11 cellular contexts compared by ENCODE assay signal in the genomic region with DNA sequence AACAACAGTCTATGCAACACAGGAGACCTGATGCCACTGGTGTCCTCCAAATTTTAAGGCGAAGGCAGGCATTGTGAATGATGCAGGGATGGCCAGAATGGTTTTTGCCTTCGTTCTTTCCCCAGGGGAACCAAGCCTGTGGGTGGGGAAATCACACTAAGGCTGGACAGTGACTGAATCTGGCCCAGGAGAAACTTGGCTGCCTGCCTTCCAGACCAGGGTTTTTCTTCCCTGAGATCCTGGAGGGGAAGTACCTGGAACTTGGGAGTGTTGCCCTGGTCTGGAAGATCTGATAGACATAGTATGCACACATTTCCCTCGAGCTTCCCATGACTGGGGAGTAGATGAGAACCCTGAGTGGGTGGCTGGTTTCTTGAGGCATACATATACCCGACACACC. TPM values are rescaled to one million over a fixed set of nuclear protein-coding genes. Genes with fewer than 3 reads are reported as not detected.
DNase-seq lines count a peak whose midpoint lies in the region; ATAC-seq, FAIRE-seq and TF ChIP-seq lines count a peak whose summit lies in the region.
"Had no signal": no experiment of that assay in that cellular context is flagged by ENCODE, and none has a peak within 500 bp of the region (broad histone marks: within the 10 kb centered on the region; RNA-seq: fewer than 3 reads in every experiment).

No MANE protein-coding gene starts in this region.

- DNase-seq in GM23248 = peak; percentile 75
- no peak for DNase-seq in K562 (ENCODE audit: extremely low read depth in 1 of 4, low spot score in 3 of 4)
- peak; percentile 53 for DNase-seq in kidney tubule cell (ENCODE audit: low spot score)
- no peak for DNase-seq in immature natural killer cell
- no peak for DNase-seq in GM10266 (ENCODE audit: extremely low spot score)
- DNase-seq: activated B cell treated with CpG ODN at 0.5 μM for 24 hours, NCI-H1436 had no signal

- no peak overlapping the region for H3K4me3 Mint-ChIP-seq in immature natural killer cell
- H3K4me3 Mint-ChIP-seq: activated B cell treated with CpG ODN at 0.5 μM for 24 hours had no signal

- H3K4me1 Mint-ChIP-seq in immature natural killer cell = peaks cover 35 to 48% of the 10 kb centered on the region in 2 donors

- in situ Hi-C loops in GM23248 (cut with MboI) (no loop called here), K562 (cut with MboI) (no loop called here)

- POLR2A ChIA-PET in K562 (lab: Yijun Ruan, JAX) = interaction anchor here (0.6 to 2.6 kb wide), 7 partner anchors 9 to 117 kb away, joined by 3 to 13 read pairs (median 4); a partner anchor contains a TSS

- H3K9ac ChIP-seq in GM23248 = peak overlapping the region; percentile 68
- peak overlapping the region; percentile 33 to 87; a peak in 3 of 4 replicates for H3K9ac ChIP-seq in K562 (ENCODE audit: insufficient read depth in 1 of 2, low read depth in 2 of 2, low read length in 2 of 2)

- H3K27me3 Mint-ChIP-seq in immature natural killer cell (ENCODE audit: low read depth in 3 of 3) = peaks cover 8 to 10% (median 9%) of the 10 kb centered on the region in 3 donors
- H3K27me3 Mint-ChIP-seq: activated B cell treated with CpG ODN at 0.5 μM for 24 hours had no signal

- H4K20me1 ChIP-seq in GM23248 (ENCODE audit: insufficient read depth) (no peaks in the 10 kb centered on the region), K562 (replicated peaks; ENCODE audit: control insufficient read depth, insufficient read depth, low read length) (no peaks in the 10 kb centered on the region)

- no peak for ATAC-seq in K562
- no peak for ATAC-seq in HG03469 (IDR thresholded peaks at IDR 0.05; ENCODE audit: unreplicated experiment)
- ATAC-seq in GM18870 (IDR thresholded peaks at IDR 0.05; ENCODE audit: unreplicated experiment) = no peak

- no peaks in the 10 kb centered on the region for H3K9me3 Mint-ChIP-seq in immature natural killer cell
- H3K9me3 Mint-ChIP-seq: activated B cell treated with CpG ODN at 0.5 μM for 24 hours had no signal

- 36 to 37% methylated on average over 4 of the region's 4 CpGs for WGBS in GM23248 (ENCODE audit: low coverage in 1 of 2, low lambda C conversion rate in 2 of 2, missing lambda C conversion rate in 2 of 2), 2 experiments
- 30% methylated on average over 3 of the region's 4 CpGs for WGBS in K562 (ENCODE audit: insufficient coverage, low coverage, missing lambda C conversion rate)

- H3K27me3 ChIP-seq in GM23248 (replicated peaks; ENCODE audit: insufficient read depth) (no peaks in the 10 kb centered on the region), K562 (ENCODE audit: control insufficient read depth in 2 of 2, insufficient read depth in 2 of 2, low read length in 2 of 2) (no peaks in the 10 kb centered on the region)

- TSS peak; percentile 94 for BruUV-seq in K562 (replicated peaks; lab: Mats Ljungman, UMichigan)

- peaks cover 18% of the 10 kb centered on the region; the same call in 1 of the 2 replicates for H3F3A ChIP-seq in GM23248 (ENCODE audit: insufficient read depth)

- TF ChIP-seq POLR2A in K562 (conservative IDR thresholded peaks at IDR 0.05) = no peak

- CTCF ChIA-PET in K562 (lab: Yijun Ruan, JAX; ENCODE audit: low intra/inter-chr PET ratio) = no interaction called here

- H3K9me2 ChIP-seq in GM23248 (ENCODE audit: insufficient read depth) = no peaks in the 10 kb centered on the region

- H3K9me3 ChIP-seq in GM23248 (ENCODE audit: low read depth) (no peaks in the 10 kb centered on the region), K562 (replicated peaks; ENCODE audit: control insufficient read depth, insufficient read depth, low read depth, low read length) (no peaks in the 10 kb centered on the region)

- peaks cover 7% of the 10 kb centered on the region for H3K9me1 ChIP-seq in K562 (ENCODE audit: control insufficient read depth, insufficient read depth, low read length)

- H3K4me2 ChIP-seq in GM23248 (ENCODE audit: unreplicated experiment) (peak overlapping the region; percentile 92), K562 (ENCODE audit: insufficient read depth, low read length) (peak overlapping the region; percentile 98)

- peak overlapping the region; percentile 74 for H2AFZ ChIP-seq in GM23248
- no peak overlapping the region for H2AFZ ChIP-seq in K562 (ENCODE audit: low read depth, low read length)

- peaks cover 15% of the 10 kb centered on the region for H3K79me2 ChIP-seq in GM23248 (ENCODE audit: insufficient read depth)
- peaks cover 21% of the 10 kb centered on the region for H3K79me2 ChIP-seq in K562 (ENCODE audit: control insufficient read depth, insufficient read depth, low read length)

- peak overlapping the region; percentile 82 for H3K27ac ChIP-seq in GM23248
- H3K27ac ChIP-seq in K562 (ENCODE audit: extremely low read depth, low read depth, low read length) = peak overlapping the region; percentile 72
- H3K27ac ChIP-seq in skin epidermis = peak overlapping the region in 19 of 21 experiments; percentile 29 to 89 (median 74)

- TF ChIP-seq RAD21 in K562 (CRISPR knock-in tag; conservative IDR thresholded peaks at IDR 0.05 in 1 of 2, IDR thresholded peaks at IDR 0.05 in 1 of 2) = no peak

- FAIRE-seq in K562 (lab: Jason Lieb, UNC) = no peak
- FAIRE-seq: colon had no signal

- H3K36me3 ChIP-seq in GM23248 (ENCODE audit: low read depth) (no peaks in the 10 kb centered on the region), K562 (ENCODE audit: control insufficient read depth, insufficient read depth, low read length) (peaks cover 27% of the 10 kb centered on the region; the same call in 2 of the 3 replicates)

- H3K36me3 Mint-ChIP-seq in immature natural killer cell = peaks cover 9 to 14% (median 13%) of the 10 kb centered on the region in 3 donors

- intact Hi-C loops in K562 (cut with micrococcal nuclease) = no loop called here

- H3K4me1 ChIP-seq in GM23248 (ENCODE audit: insufficient read depth) (peaks cover 51% of the 10 kb centered on the region), K562 (replicated peaks in 1 of 2; ENCODE audit: control insufficient read depth in 2 of 2, insufficient read depth in 2 of 2, low read length in 2 of 2) (peaks cover 41 to 60% of the 10 kb centered on the region in 2 experiments)

- no peak for TF ChIP-seq EP300 in K562 (IDR thresholded peaks at IDR 0.05; ENCODE audit: low read length)

- no peak overlapping the region for H3K27ac Mint-ChIP-seq in immature natural killer cell
- H3K27ac Mint-ChIP-seq: activated B cell treated with CpG ODN at 0.5 μM for 24 hours had no signal

- TF ChIP-seq CTCF in K562 (IDR thresholded peaks at IDR 0.05 in 2 of 3, conservative IDR thresholded peaks at IDR 0.05 in 1 of 3; ENCODE audit: insufficient read depth in 2 of 3, low read depth in 1 of 3, low read length in 3 of 3) = no peak
- TF ChIP-seq CTCF in GM10266 (IDR thresholded peaks at IDR 0.05; ENCODE audit: control insufficient read depth, insufficient read depth, low read depth, missing control alignments) = no peak

- H3K4me3 ChIP-seq in GM23248 = peak overlapping the region; percentile 67
- H3K4me3 ChIP-seq in K562 = peak overlapping the region; percentile 34
- peak overlapping the region in 3 of 7 experiments; percentile 15 to 39 (median 25) for H3K4me3 ChIP-seq in skin epidermis

RNA-seq across cellular contexts. Expression of a gene that starts 0.7 kb away (rescaled TPM):
- 50.7 and 52.3 TPM in 2 replicates for total RNA-seq in GM23248 (2014; rRNA removed; shearing (Covaris generic))
- polyA plus RNA-seq in GM23248 (2016; fragmentation: Nextera tagmentation; extraction: Ambion mirVana) = 44.0 and 44.1 TPM in 2 replicates
- total RNA-seq in K562 (2011; cell fraction: chromatin; rRNA removed; ENCODE audit: low replicate concordance) = 11.2 and 20.6 TPM in 2 replicates
- total RNA-seq in K562 (2011; cell fraction: nucleolus; rRNA removed) = 14.7 and 17.2 TPM in 2 replicates
- total RNA-seq in K562 (2011; cell fraction: nucleoplasm; rRNA removed) = 14.7 and 19.7 TPM in 2 replicates
- total RNA-seq in K562 (2014; rRNA removed) = 2.1 and 3.1 TPM in 2 replicates
- 1.7 and 2.0 TPM in 2 replicates for total RNA-seq in K562 (2014; rRNA removed; fragmentation: Illumina TruSeq; extraction: Trizol)
- total RNA-seq in K562 (2015; rRNA removed; fragmentation: Illumina TruSeq; extraction: Trizol) = 1.7 and 3.1 TPM in 2 replicates
- 4.0 and 4.3 TPM in 2 replicates for total RNA-seq in K562 (2021)
- 4.3 and 5.6 TPM in 2 replicates for polyA plus RNA-seq in K562 (2011; rRNA removed)
- 4.4 and 8.1 TPM in 2 replicates for polyA plus RNA-seq in K562 (2011; cell fraction: cytosol; rRNA removed)
- polyA plus RNA-seq in K562 (2011; cell fraction: nucleus; rRNA removed) = 25.1 and 38.5 TPM in 2 replicates
- 3.8 and 9.7 TPM in 2 replicates for polyA plus RNA-seq in K562 (2012)
- polyA plus RNA-seq in K562 (2014; fragmentation: Illumina TruSeq; extraction: Trizol) = 2.5 and 2.8 TPM in 2 replicates
- under 1 TPM; 0.11 to 0.36 TPM for polyA plus RNA-seq in K562 (2014; fragmentation: Nextera tagmentation; extraction: Ambion mirVana)
- 5.8 and 5.9 TPM in 2 replicates for polyA plus RNA-seq in K562 (2014; rRNA removed)
- polyA minus RNA-seq in K562 (2011; rRNA and poly(A)+ RNA removed) = 1.5 and 1.9 TPM in 2 replicates
- 1.5 and 2.3 TPM in 2 replicates for polyA minus RNA-seq in K562 (2011; cell fraction: cytosol; rRNA and poly(A)+ RNA removed)
- polyA minus RNA-seq in K562 (2011; cell fraction: nucleus; rRNA and poly(A)+ RNA removed) = 5.5 and 7.6 TPM in 2 replicates
- 10 to 100 TPM in 1 of 3 donors, 1 to 10 TPM in 2; 2.9 to 14.0 (median 5.0) TPM for polyA plus RNA-seq in immature natural killer cell

RNA-seq across cellular contexts. Expression of a gene that starts 4.8 kb away (rescaled TPM):
- 22.4 and 25.5 TPM in 2 replicates for total RNA-seq in GM23248 (2014; rRNA removed; shearing (Covaris generic))
- polyA plus RNA-seq in GM23248 (2016; fragmentation: Nextera tagmentation; extraction: Ambion mirVana) (28.5 and 29.1 TPM in 2 replicates), K562 (2011; rRNA removed) (12.7 and 22.5 TPM in 2 replicates), K562 (2014; fragmentation: Illumina TruSeq; extraction: Trizol) (17.0 TPM in 2 replicates), K562 (2014; fragmentation: Nextera tagmentation; extraction: Ambion mirVana) (10 to 100 TPM; 15.0 to 29.2 TPM), K562 (2014; rRNA removed) (21.1 and 21.6 TPM in 2 replicates), immature natural killer cell (10 to 100 TPM; 43.7 to 61.2 (median 47.3) TPM)
- total RNA-seq in K562 (2011; cell fraction: chromatin; rRNA removed; ENCODE audit: low replicate concordance) = 86.9 and 193 TPM in 2 replicates
- total RNA-seq in K562 (2011; cell fraction: nucleolus; rRNA removed) = 111 and 114 TPM in 2 replicates
- 82.7 and 90.3 TPM in 2 replicates for total RNA-seq in K562 (2011; cell fraction: nucleoplasm; rRNA removed)
- total RNA-seq in K562 (2014; rRNA removed) (15.6 and 16.6 TPM in 2 replicates), K562 (2014; rRNA removed; fragmentation: Illumina TruSeq; extraction: Trizol) (4.4 and 7.3 TPM in 2 replicates), K562 (2015; rRNA removed; fragmentation: Illumina TruSeq; extraction: Trizol) (10.5 and 11.8 TPM in 2 replicates), K562 (2021) (19.9 and 21.3 TPM in 2 replicates)
- polyA plus RNA-seq in K562 (2011; cell fraction: cytosol; rRNA removed) = 10.5 and 11.7 TPM in 2 replicates
- polyA plus RNA-seq in K562 (2011; cell fraction: nucleus; rRNA removed) = 210 and 215 TPM in 2 replicates
- polyA plus RNA-seq in K562 (2012) = 20.1 and 41.7 TPM in 2 replicates
- polyA minus RNA-seq in K562 (2011; rRNA and poly(A)+ RNA removed) = 7.2 and 9.1 TPM in 2 replicates
- 3.7 and 6.9 TPM in 2 replicates for polyA minus RNA-seq in K562 (2011; cell fraction: cytosol; rRNA and poly(A)+ RNA removed)
- 51.7 and 65.9 TPM in 2 replicates for polyA minus RNA-seq in K562 (2011; cell fraction: nucleus; rRNA and poly(A)+ RNA removed)

RNA-seq across cellular contexts. Expression of a gene that starts 11.2 kb away (rescaled TPM):
- not detected in 2 replicates for total RNA-seq in GM23248 (2014; rRNA removed; shearing (Covaris generic))
- polyA plus RNA-seq in GM23248 (2016; fragmentation: Nextera tagmentation; extraction: Ambion mirVana) = 0.48 and 0.50 TPM in 2 replicates
- 0.69 TPM in 1 of 2 replicates, not detected in the other for total RNA-seq in K562 (2011; cell fraction: chromatin; rRNA removed; ENCODE audit: low replicate concordance)
- not detected in 2 replicates for total RNA-seq in K562 (2011; cell fraction: nucleolus; rRNA removed)
- total RNA-seq in K562 (2011; cell fraction: nucleoplasm; rRNA removed) = not detected in 2 replicates
- 0.49 TPM in 1 of 2 replicates, not detected in the other for total RNA-seq in K562 (2014; rRNA removed)
- total RNA-seq in K562 (2014; rRNA removed; fragmentation: Illumina TruSeq; extraction: Trizol) = not detected in 2 replicates
- total RNA-seq in K562 (2015; rRNA removed; fragmentation: Illumina TruSeq; extraction: Trizol) = not detected in 2 replicates
- total RNA-seq in K562 (2021) = 0.20 TPM in 1 of 2 replicates, not detected in the other
- polyA plus RNA-seq in K562 (2011; rRNA removed) = 0.30 TPM in 1 of 2 replicates, not detected in the other
- polyA plus RNA-seq in K562 (2011; cell fraction: cytosol; rRNA removed) = 0.27 TPM in 1 of 2 replicates, not detected in the other
- 0.26 and 0.39 TPM in 2 replicates for polyA plus RNA-seq in K562 (2011; cell fraction: nucleus; rRNA removed)
- polyA plus RNA-seq in K562 (2012) = 0.54 and 0.62 TPM in 2 replicates
- 0.34 TPM in 1 of 2 replicates, not detected in the other for polyA plus RNA-seq in K562 (2014; fragmentation: Illumina TruSeq; extraction: Trizol)
- polyA plus RNA-seq in K562 (2014; fragmentation: Nextera tagmentation; extraction: Ambion mirVana) = under 1 TPM in 1 of 2 experiments, not detected in 1; 0.10 TPM
- polyA plus RNA-seq in K562 (2014; rRNA removed) = 0.30 and 0.53 TPM in 2 replicates
- polyA minus RNA-seq in K562 (2011; rRNA and poly(A)+ RNA removed) = not detected in 2 replicates
- polyA minus RNA-seq in K562 (2011; cell fraction: cytosol; rRNA and poly(A)+ RNA removed) = not detected in 2 replicates
- not detected in 2 replicates for polyA minus RNA-seq in K562 (2011; cell fraction: nucleus; rRNA and poly(A)+ RNA removed)
- polyA plus RNA-seq in immature natural killer cell = not detected
- total RNA-seq: activated B cell treated with CpG ODN at 0.5 μM for 24 hours had no signal

RNA-seq across cellular contexts. Expression of a gene that starts 13.7 kb away (rescaled TPM):
- total RNA-seq in GM23248 (2014; rRNA removed; shearing (Covaris generic)) = 138 and 148 TPM in 2 replicates
- polyA plus RNA-seq in GM23248 (2016; fragmentation: Nextera tagmentation; extraction: Ambion mirVana) (142 and 147 TPM in 2 replicates), K562 (2011; rRNA removed) (22.1 and 35.2 TPM in 2 replicates), K562 (2014; fragmentation: Illumina TruSeq; extraction: Trizol) (75.2 and 80.0 TPM in 2 replicates), K562 (2014; fragmentation: Nextera tagmentation; extraction: Ambion mirVana) (10 to 100 TPM in 1 of 2 experiments, 1 to 10 TPM in 1; 6.9 to 16.4 TPM), K562 (2014; rRNA removed) (56.6 and 57.5 TPM in 2 replicates), immature natural killer cell (100 to 1,000 TPM in 1 of 3 donors, 10 to 100 TPM in 2; 75.8 to 135 (median 85.2) TPM)
- 21.4 and 50.2 TPM in 2 replicates for total RNA-seq in K562 (2011; cell fraction: chromatin; rRNA removed; ENCODE audit: low replicate concordance)
- total RNA-seq in K562 (2011; cell fraction: nucleolus; rRNA removed) = 73.4 and 78.2 TPM in 2 replicates
- total RNA-seq in K562 (2011; cell fraction: nucleoplasm; rRNA removed) = 74.2 and 94.8 TPM in 2 replicates
- total RNA-seq in K562 (2014; rRNA removed) (43.0 and 57.5 TPM in 2 replicates), K562 (2014; rRNA removed; fragmentation: Illumina TruSeq; extraction: Trizol) (31.4 and 33.5 TPM in 2 replicates), K562 (2015; rRNA removed; fragmentation: Illumina TruSeq; extraction: Trizol) (29.9 and 31.2 TPM in 2 replicates), K562 (2021) (50.4 and 55.8 TPM in 2 replicates)
- 27.7 and 82.4 TPM in 2 replicates for polyA plus RNA-seq in K562 (2011; cell fraction: cytosol; rRNA removed)
- polyA plus RNA-seq in K562 (2011; cell fraction: nucleus; rRNA removed) = 21.6 and 54.1 TPM in 2 replicates
- 38.6 and 45.7 TPM in 2 replicates for polyA plus RNA-seq in K562 (2012)
- 11.8 and 22.6 TPM in 2 replicates for polyA minus RNA-seq in K562 (2011; rRNA and poly(A)+ RNA removed)
- 19.7 and 24.0 TPM in 2 replicates for polyA minus RNA-seq in K562 (2011; cell fraction: cytosol; rRNA and poly(A)+ RNA removed)
- 16.7 and 20.7 TPM in 2 replicates for polyA minus RNA-seq in K562 (2011; cell fraction: nucleus; rRNA and poly(A)+ RNA removed)

RNA-seq across cellular contexts. Expression of a gene that starts 22.4 kb away (rescaled TPM):
- 0.11 and 0.38 TPM in 2 replicates for total RNA-seq in GM23248 (2014; rRNA removed; shearing (Covaris generic))
- polyA plus RNA-seq in GM23248 (2016; fragmentation: Nextera tagmentation; extraction: Ambion mirVana) = not detected in 2 replicates
- total RNA-seq in K562 (2011; cell fraction: chromatin; rRNA removed; ENCODE audit: low replicate concordance) = not detected in 2 replicates
- not detected in 2 replicates for total RNA-seq in K562 (2011; cell fraction: nucleolus; rRNA removed)
- not detected in 2 replicates for total RNA-seq in K562 (2011; cell fraction: nucleoplasm; rRNA removed)
- not detected in 2 replicates for total RNA-seq in K562 (2014; rRNA removed)
- not detected in 2 replicates for total RNA-seq in K562 (2014; rRNA removed; fragmentation: Illumina TruSeq; extraction: Trizol)
- not detected in 2 replicates for total RNA-seq in K562 (2015; rRNA removed; fragmentation: Illumina TruSeq; extraction: Trizol)
- not detected in 2 replicates for total RNA-seq in K562 (2021)
- not detected in 2 replicates for polyA plus RNA-seq in K562 (2011; rRNA removed)
- not detected in 2 replicates for polyA plus RNA-seq in K562 (2011; cell fraction: cytosol; rRNA removed)
- polyA plus RNA-seq in K562 (2011; cell fraction: nucleus; rRNA removed) = not detected in 2 replicates
- polyA plus RNA-seq in K562 (2012) = not detected in 2 replicates
- polyA plus RNA-seq in K562 (2014; fragmentation: Illumina TruSeq; extraction: Trizol) = not detected in 2 replicates
- not detected for polyA plus RNA-seq in K562 (2014; fragmentation: Nextera tagmentation; extraction: Ambion mirVana)
- not detected in 2 replicates for polyA plus RNA-seq in K562 (2014; rRNA removed)
- not detected in 2 replicates for polyA minus RNA-seq in K562 (2011; rRNA and poly(A)+ RNA removed)
- not detected in 2 replicates for polyA minus RNA-seq in K562 (2011; cell fraction: cytosol; rRNA and poly(A)+ RNA removed)
- not detected in 2 replicates for polyA minus RNA-seq in K562 (2011; cell fraction: nucleus; rRNA and poly(A)+ RNA removed)
- not detected for polyA plus RNA-seq in immature natural killer cell
- total RNA-seq: activated B cell treated with CpG ODN at 0.5 μM for 24 hours had no signal

Comparison
In these comparisons a context has a peak if more than half of its experiments do, and no peak if none do; other contexts are left out.
1. DNase-seq: peak in GM23248 (single experiment) and kidney tubule cell (single experiment); none in K562 (0 of 4), immature natural killer cell (0 of 3) and GM10266 (single experiment).
2. Peak in every context shown above with its lines, with median percentiles within 50 percentile points of each other: H3K27ac ChIP-seq.